In the genomic region with DNA sequence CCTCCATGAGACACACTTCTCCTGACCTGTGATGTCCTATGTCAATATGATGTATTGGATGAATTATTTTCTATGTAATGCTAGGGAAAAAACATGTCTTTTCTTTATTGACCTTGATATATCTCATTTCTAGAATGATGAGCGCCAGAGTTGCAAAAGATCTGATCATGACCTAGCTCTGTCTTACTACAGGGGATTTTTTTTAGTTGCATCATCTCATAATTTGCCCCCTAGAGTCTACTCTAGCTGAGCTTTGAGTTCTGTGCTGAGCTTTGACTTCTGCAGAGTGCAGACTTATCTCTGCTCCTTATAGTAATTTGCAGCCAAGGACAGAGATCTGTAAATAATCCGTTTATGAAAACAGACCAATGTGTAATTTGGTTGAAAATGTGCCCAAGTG, we compare ENCODE assay signal across 33 cellular contexts.
DNase-seq lines count a peak whose midpoint lies in the region; ATAC-seq, FAIRE-seq and TF ChIP-seq lines count a peak whose summit lies in the region.
"Had no signal": no experiment of that assay in that cellular context is flagged by ENCODE, and none has a peak within 500 bp of the region (broad histone marks: within the 10 kb centered on the region; RNA-seq: fewer than 3 reads in every experiment).

No MANE protein-coding gene starts in this region.

- no peaks in the 10 kb centered on the region for H3K27me3 ChIP-seq in GM12878 (replicated peaks in 1 of 2; ENCODE audit: control insufficient read depth in 2 of 2, insufficient read depth in 2 of 2, low read length in 1 of 2)
- H3K27me3 ChIP-seq: BE2C; BLaER1; BLaER1 treated with 17β-estradiol and CSF1 and Interleukin-3, amounts not matched to agents 10 nM and 100 nM had no signal

- 67% methylated on average over 2 of the region's 2 CpGs for WGBS in GM12878 (ENCODE audit: insufficient coverage, insufficient replicate concordance, low lambda C conversion rate, missing lambda C conversion rate)

- in situ Hi-C loops in GM12878 (cut with MboI), result no loop called here
- in situ Hi-C loops in GM13977 (cut with MboI; ENCODE audit: low pct_unique_long_range_greater_than_20kb, low sequenced_read_pairs, unreplicated experiment), result no loop called here

- no peaks in the 10 kb centered on the region; the same call in 2 of the 3 replicates for H3K9me3 ChIP-seq in GM12878 (replicated peaks; ENCODE audit: control insufficient read depth, insufficient read depth, low read length)
- H3K9me3 ChIP-seq: BE2C; BLaER1; BLaER1 treated with 17β-estradiol and CSF1 and Interleukin-3, amounts not matched to agents 10 nM and 100 nM; Caco-2 had no signal

- H3K9ac ChIP-seq in GM12878 (ENCODE audit: control insufficient read depth, insufficient read depth, low read length), result no peak overlapping the region
- H3K9ac ChIP-seq: BLaER1; BLaER1 treated with 17β-estradiol and CSF1 and Interleukin-3, amounts not matched to agents 10 nM and 100 nM had no signal

- H3K4me3 ChIP-seq in GM12878, result no peak overlapping the region
- H3K4me3 ChIP-seq: A549; BLaER1; BLaER1 treated with 17β-estradiol and CSF1 and Interleukin-3, amounts not matched to agents 10 nM and 100 nM had no signal

- RAD21 ChIA-PET in GM12878 (lab: Charles Lee; ENCODE audit: unreplicated experiment), result interaction anchor here (0.9 to 1.1 kb wide), 2 partner anchors 27 to 80 kb away, joined by 3 to 4 read pairs; no protein-coding TSS in a partner anchor

- DNase-seq in OCI-M1 (lab: John Stamatoyannopoulos, UW), result peak; percentile 16
- DNase-seq in GM12878 (ENCODE audit: low read depth, low spot score), result no peak
- DNase-seq in GM13977 (ENCODE audit: low spot score), result no peak
- DNase-seq in UCSD-AML1 (lab: John Stamatoyannopoulos, UW; ENCODE audit: unreplicated experiment), result no peak
- DNase-seq in NCI-H2107 treated with DMSO at 0.1 percent for 48 hours (lab: John Stamatoyannopoulos, UW; ENCODE audit: unreplicated experiment), result no peak
- DNase-seq: 8988T; ACHN; AML-193; BE2C; C1 segment of cervical spinal cord; Caco-2; Calu3; CD4-positive, alpha-beta memory T cell; CD4-positive, alpha-beta T cell; CD4-positive, CD25-positive, alpha-beta regulatory T cell; CD8-positive, alpha-beta memory T cell; CD8-positive, alpha-beta T cell; COR-L47; DMS 273 treated with DMSO at 0.1 percent for 48 hours; DMS153; DMS53; DMS79; DMS79 treated with DMSO at 0.1 percent for 48 hours; DND-41; EL had no signal

- no peak for TF ChIP-seq POLR2A in GM12878 (IDR thresholded peaks at IDR 0.05; ENCODE audit: low read depth, low read length)

- BruUV-seq in GM12878 (replicated peaks; lab: Mats Ljungman, UMichigan), result no TSS peak

- H3K79me2 ChIP-seq in GM12878 (ENCODE audit: control insufficient read depth, insufficient read depth, low read length), result no peaks in the 10 kb centered on the region

- CTCF ChIA-PET in GM12878 (lab: Yijun Ruan, JAX), result no interaction called here

- POLR2A ChIA-PET in GM12878 (lab: Charles Lee), result no interaction called here

- no peak for FAIRE-seq in GM12878 (lab: Jason Lieb, UNC)
- FAIRE-seq: A204.1, A549, D721Med had no signal

- TF ChIP-seq RAD21 in GM12878 (IDR thresholded peaks at IDR 0.05; ENCODE audit: insufficient read depth, low read depth, low read length), result no peak

- no peak overlapping the region for H2AFZ ChIP-seq in GM12878 (ENCODE audit: control insufficient read depth, low read depth, low read length)

- TF ChIP-seq CTCF in GM12878 (IDR thresholded peaks at IDR 0.05 in 2 of 3, conservative IDR thresholded peaks at IDR 0.05 in 1 of 3; ENCODE audit: control insufficient read depth in 2 of 3, extremely low read depth in 1 of 3, insufficient read depth in 1 of 3, low read depth in 3 of 3, low read length in 3 of 3) (no peak), GM13977 (IDR thresholded peaks at IDR 0.05; ENCODE audit: extremely low read depth, insufficient read depth, missing control alignments) (no peak)

- H3K4me1 ChIP-seq in GM12878 (ENCODE audit: control insufficient read depth, insufficient read depth, low read length), result no peaks in the 10 kb centered on the region
- H3K4me1 ChIP-seq: A549, BLaER1, Caco-2 had no signal

- TF ChIP-seq EP300 in GM12878 (IDR thresholded peaks at IDR 0.05; ENCODE audit: borderline replicate concordance in 1 of 2, control insufficient read depth in 1 of 2, low read depth in 2 of 2, low read length in 2 of 2), result no peak

- H3K27ac ChIP-seq in GM12878 (ENCODE audit: control insufficient read depth, insufficient read depth), result no peak overlapping the region
- H3K27ac ChIP-seq: 22Rv1; A549; BLaER1; BLaER1 treated with 17β-estradiol and CSF1 and Interleukin-3, amounts not matched to agents 10 nM and 100 nM; C4-2B had no signal

- H3K4me2 ChIP-seq in GM12878 (ENCODE audit: control insufficient read depth, insufficient read depth), result no peak overlapping the region
- H3K4me2 ChIP-seq: A549; BLaER1; BLaER1 treated with 17β-estradiol and CSF1 and Interleukin-3, amounts not matched to agents 10 nM and 100 nM had no signal

- intact Hi-C loops in GM12878 (cut with micrococcal nuclease; ENCODE audit: unreplicated experiment), result no loop called here

- SMC1A ChIA-PET in GM12878 (lab: Charles Lee; ENCODE audit: uncharacterized antibody, unreplicated experiment), result interaction anchor here (0.7 to 1.6 kb wide), 9 partner anchors 11 to 76 kb away, joined by 3 to 6 read pairs (median 4); no protein-coding TSS in a partner anchor

- H4K20me1 ChIP-seq in GM12878 (ENCODE audit: control insufficient read depth, insufficient read depth), result no peaks in the 10 kb centered on the region
- H4K20me1 ChIP-seq: BLaER1; BLaER1 treated with 17β-estradiol and CSF1 and Interleukin-3, amounts not matched to agents 10 nM and 100 nM had no signal

- peak; percentile 52 for ATAC-seq in GM18868 (IDR thresholded peaks at IDR 0.05; ENCODE audit: unreplicated experiment)
- ATAC-seq in GM12878, result peak; percentile 60
- ATAC-seq: A549; CD8-positive, alpha-beta T cell had no signal

- no peaks in the 10 kb centered on the region for H3K36me3 ChIP-seq in GM12878 (ENCODE audit: control insufficient read depth in 2 of 2, insufficient read depth in 2 of 2, low read length in 1 of 2)
- H3K36me3 ChIP-seq: BLaER1; BLaER1 treated with 17β-estradiol and CSF1 and Interleukin-3, amounts not matched to agents 10 nM and 100 nM had no signal

TF ChIP-seq in GM12878, 131 proteins besides CTCF, POLR2A, EP300 and RAD21:
- TF ChIP-seq NFIC (IDR thresholded peaks at IDR 0.05; ENCODE audit: low read depth, low read length) (peak; percentile 15; the same call in 1 of the 2 replicates), PAX5 (IDR thresholded peaks at IDR 0.05; ENCODE audit: borderline replicate concordance, low read depth, low read length) (no peak)
